In genomic region chr1:35718492-35719336, GRCh38 we compare ENCODE assay signal across 8 cellular contexts. TPM values are rescaled to one million over a fixed set of nuclear protein-coding genes. Genes with fewer than 3 reads are reported as not detected.
A peak's percentile ranks its signal among the peaks of the same experiment; 100 is the strongest.
DNase-seq lines count a peak whose midpoint lies in the region; ATAC-seq lines count a peak whose summit lies in the region.

A gene with protein sequence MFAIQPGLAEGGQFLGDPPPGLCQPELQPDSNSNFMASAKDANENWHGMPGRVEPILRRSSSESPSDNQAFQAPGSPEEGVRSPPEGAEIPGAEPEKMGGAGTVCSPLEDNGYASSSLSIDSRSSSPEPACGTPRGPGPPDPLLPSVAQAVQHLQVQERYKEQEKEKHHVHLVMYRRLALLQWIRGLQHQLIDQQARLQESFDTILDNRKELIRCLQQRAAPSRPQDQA (minus strand): TSS chr1:35718884. CDS start chr1:35716321, 2,563 bp downstream.

- peak; percentile 92 for ATAC-seq in left lobe of liver

- 0 out of 2 replicates have a peak, but pooled peaks cover 5% of the 10 kb centered on the region for H3K4me1 ChIP-seq in ES-I3 (ENCODE audit: insufficient read depth, low read length)
- H3K4me1 ChIP-seq in HAP-1 = peaks cover 22% of the 10 kb centered on the region

- in situ Hi-C loops in HAP-1 (cut with MboI; ENCODE audit: low sequenced_read_pairs) = loop anchor here (5.0 kb wide), 1 partner anchor 76 kb away; the partner anchor contains the start of gene PSMB2

- H3K36me3 ChIP-seq in ES-I3 (ENCODE audit: insufficient read depth, low read length) = peaks cover 3% of the 10 kb centered on the region; the same call in 1 of the 2 replicates
- peaks cover 26% of the 10 kb centered on the region for H3K36me3 ChIP-seq in HAP-1 (replicated peaks)

- peak within 1 kb of the TSS; percentile 75 for H3K9ac ChIP-seq in ES-I3 (ENCODE audit: low read depth, low read length)

- H3K9me3 ChIP-seq in ES-I3 (ENCODE audit: control insufficient read depth, insufficient read depth, low read length) = no peaks in the 10 kb centered on the region
- no peaks in the 10 kb centered on the region for H3K9me3 ChIP-seq in HAP-1

- H3K4me3 ChIP-seq in HAP-1 = peak within 1 kb of the TSS; percentile 47

- DNase-seq in HAP-1 (ENCODE audit: low spot score in 2 of 2) (peak; percentile 42 to 77), NCI-H2171 treated with DMSO at 0.1 percent for 48 hours (lab: John Stamatoyannopoulos, UW) (peak; percentile 58), cortex of kidney (lab: John Stamatoyannopoulos, UW) (peak; percentile 27), left lobe of liver (ENCODE audit: low spot score) (peak; percentile 76), NCI-H2107 treated with DMSO at 0.1 percent for 48 hours (lab: John Stamatoyannopoulos, UW; ENCODE audit: unreplicated experiment) (no peak)
- DNase-seq in activated CD4-positive, alpha-beta T cell treated with anti-CD3 and anti-CD28 coated beads, Interleukin-2, amount 50 U/mL, for 24 hours (ENCODE audit: low read depth in 1 of 2, low spot score in 1 of 2) = peak; percentile 62 to 75
- DNase-seq in stimulated activated CD4-positive, alpha-beta T cell treated with anti-CD3 and anti-CD28 coated beads, Interleukin-2, amount 100 ng/mL, for 48 hours = peak; percentile 61 to 69

- H3K27me3 ChIP-seq in HAP-1 (ENCODE audit: low read depth) = no peaks in the 10 kb centered on the region

RNA-seq across cellular contexts. Expression of the gene that starts here (rescaled TPM):
- total RNA-seq in left lobe of liver = 2.4 TPM
